In the genomic region with DNA sequence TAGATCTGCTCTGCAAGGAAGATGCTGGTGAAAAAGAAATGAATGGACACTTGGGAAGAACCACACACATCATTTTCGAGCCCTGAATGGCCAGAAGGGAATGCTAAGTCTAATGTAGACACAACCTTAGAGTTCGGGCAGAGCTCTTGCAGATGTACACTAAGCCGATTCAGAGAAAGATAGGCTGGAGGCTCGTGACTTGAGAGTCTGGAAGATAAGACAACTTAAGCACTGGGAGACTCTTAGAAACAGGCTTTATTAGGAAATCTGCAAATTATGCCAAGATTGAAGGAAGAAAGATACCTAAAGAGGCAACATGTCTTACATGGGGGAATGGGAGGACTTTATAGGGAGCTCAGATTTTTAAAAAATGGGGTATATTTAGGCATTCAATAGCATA, we compare ENCODE assay signal across 12 cellular contexts. TPM values are rescaled to one million over a fixed set of nuclear protein-coding genes. Genes with fewer than 3 reads are reported as not detected.
DNase-seq lines count a peak whose midpoint lies in the region; ATAC-seq and TF ChIP-seq lines count a peak whose summit lies in the region.
"Had no signal": no experiment of that assay in that cellular context is flagged by ENCODE, and none has a peak within 500 bp of the region (broad histone marks: within the 10 kb centered on the region; RNA-seq: fewer than 3 reads in every experiment).

No MANE protein-coding gene starts in this region.

- no peak overlapping the region for H3K4me3 ChIP-seq in WERI-Rb-1 (ENCODE audit: low read depth, low read length)
- no peak overlapping the region for H3K4me3 ChIP-seq in fibroblast of villous mesenchyme (ENCODE audit: low read depth, low read length)
- no peak overlapping the region for H3K4me3 ChIP-seq in mucosa of descending colon
- H3K4me3 ChIP-seq: BLaER1 treated with 17β-estradiol and CSF1 and Interleukin-3, amounts not matched to agents 10 nM and 100 nM had no signal

- no peaks in the 10 kb centered on the region for H3K27me3 ChIP-seq in WERI-Rb-1 (ENCODE audit: insufficient read depth, low read depth, severe bottlenecking)
- H3K27me3 ChIP-seq: BLaER1 treated with 17β-estradiol and CSF1 and Interleukin-3, amounts not matched to agents 10 nM and 100 nM had no signal

- peaks cover 8% of the 10 kb centered on the region for H3K4me1 Mint-ChIP-seq in activated naive CD8-positive, alpha-beta T cell (ENCODE audit: low read depth)
- H3K4me1 Mint-ChIP-seq in activated naive CD8-positive, alpha-beta T cell treated with anti-CD3 and anti-CD28 coated beads, Interleukin-2, amount 50 U/mL, for 24 hours = peaks cover 8% of the 10 kb centered on the region

- H3K36me3 ChIP-seq in WERI-Rb-1 = no peaks in the 10 kb centered on the region
- H3K36me3 ChIP-seq in mucosa of descending colon (ENCODE audit: low read depth) = no peaks in the 10 kb centered on the region
- H3K36me3 ChIP-seq: BLaER1 treated with 17β-estradiol and CSF1 and Interleukin-3, amounts not matched to agents 10 nM and 100 nM had no signal

- no peak for DNase-seq in activated naive CD8-positive, alpha-beta T cell treated with anti-CD3 and anti-CD28 coated beads, Interleukin-2, amount 50 U/mL, for 24 hours
- DNase-seq in WERI-Rb-1 (peak; percentile 35), fibroblast of villous mesenchyme (ENCODE audit: low read depth) (peak; percentile 78), amygdala (lab: John Stamatoyannopoulos, UW) (no peak), mucosa of descending colon (no peak)
- DNase-seq: ACHN; CD4-positive, CD25-positive, alpha-beta regulatory T cell; GF-D8 had no signal

- TF ChIP-seq CTCF in WERI-Rb-1 (IDR thresholded peaks at IDR 0.05; ENCODE audit: low read depth, low read length) (no peak), fibroblast of villous mesenchyme (IDR thresholded peaks at IDR 0.05; ENCODE audit: insufficient read depth, low read depth, low read length) (no peak), mucosa of descending colon (IDR thresholded peaks at IDR 0.05) (no peak)

- intact Hi-C loops in mucosa of descending colon (cut with DNase I, micrococcal nuclease) = no loop called here

- no peaks in the 10 kb centered on the region for H3K36me3 Mint-ChIP-seq in activated naive CD8-positive, alpha-beta T cell
- no peaks in the 10 kb centered on the region for H3K36me3 Mint-ChIP-seq in activated naive CD8-positive, alpha-beta T cell treated with anti-CD3 and anti-CD28 coated beads, Interleukin-2, amount 50 U/mL, for 24 hours (ENCODE audit: low read depth)
- H3K36me3 Mint-ChIP-seq: CD4-positive, CD25-positive, alpha-beta regulatory T cell had no signal

- ATAC-seq in activated naive CD8-positive, alpha-beta T cell treated with anti-CD3 and anti-CD28 coated beads, Interleukin-2, amount 50 U/mL, for 24 hours = no peak
- ATAC-seq in GM21390 (IDR thresholded peaks at IDR 0.05; ENCODE audit: unreplicated experiment) (no peak), mucosa of descending colon (no peak)

- H3K27me3 Mint-ChIP-seq in activated naive CD8-positive, alpha-beta T cell = no peaks in the 10 kb centered on the region
- no peaks in the 10 kb centered on the region for H3K27me3 Mint-ChIP-seq in activated naive CD8-positive, alpha-beta T cell treated with anti-CD3 and anti-CD28 coated beads, Interleukin-2, amount 50 U/mL, for 24 hours

- H3K4me3 Mint-ChIP-seq in activated naive CD8-positive, alpha-beta T cell = no peak overlapping the region
- H3K4me3 Mint-ChIP-seq in activated naive CD8-positive, alpha-beta T cell treated with anti-CD3 and anti-CD28 coated beads, Interleukin-2, amount 50 U/mL, for 24 hours = no peak overlapping the region
- H3K4me3 Mint-ChIP-seq: CD4-positive, CD25-positive, alpha-beta regulatory T cell had no signal

- H3K4me1 ChIP-seq in mucosa of descending colon (ENCODE audit: low read depth) = peaks cover 5% of the 10 kb centered on the region

- no peak overlapping the region for H3K27ac ChIP-seq in WERI-Rb-1
- H3K27ac ChIP-seq: BLaER1 treated with 17β-estradiol and CSF1 and Interleukin-3, amounts not matched to agents 10 nM and 100 nM had no signal

- H3K9me3 ChIP-seq in WERI-Rb-1 (ENCODE audit: severe bottlenecking) (no peaks in the 10 kb centered on the region), mucosa of descending colon (no peaks in the 10 kb centered on the region)
- H3K9me3 ChIP-seq: BLaER1 treated with 17β-estradiol and CSF1 and Interleukin-3, amounts not matched to agents 10 nM and 100 nM had no signal

- peak overlapping the region; percentile 1 for H3K27ac Mint-ChIP-seq in activated naive CD8-positive, alpha-beta T cell
- H3K27ac Mint-ChIP-seq in activated naive CD8-positive, alpha-beta T cell treated with anti-CD3 and anti-CD28 coated beads, Interleukin-2, amount 50 U/mL, for 24 hours = no peak overlapping the region
- H3K27ac Mint-ChIP-seq: CD4-positive, CD25-positive, alpha-beta regulatory T cell had no signal

- H3K9me3 Mint-ChIP-seq in activated naive CD8-positive, alpha-beta T cell (ENCODE audit: low read depth) = no peaks in the 10 kb centered on the region
- H3K9me3 Mint-ChIP-seq in activated naive CD8-positive, alpha-beta T cell treated with anti-CD3 and anti-CD28 coated beads, Interleukin-2, amount 50 U/mL, for 24 hours = no peaks in the 10 kb centered on the region
- H3K9me3 Mint-ChIP-seq: CD4-positive, CD25-positive, alpha-beta regulatory T cell had no signal

RNA-seq across cellular contexts. Expression of a gene that starts 13.5 kb away (rescaled TPM):
- total RNA-seq in fibroblast of villous mesenchyme (not detected in 2 replicates), mucosa of descending colon (not detected)
- total RNA-seq: A172; CD4-positive, CD25-positive, alpha-beta regulatory T cell had no signal

RNA-seq across cellular contexts. Expression of a gene that starts 15.3 kb away (rescaled TPM):
- total RNA-seq in fibroblast of villous mesenchyme (14.5 and 14.7 TPM in 2 replicates), mucosa of descending colon (10 to 100 TPM in 2 of 3 donors, 1 to 10 TPM in 1; 8.3 to 15.1 (median 10.8) TPM)

Comparison
In these comparisons a context has a peak if more than half of its experiments do, and no peak if none do; other contexts are left out.
1. DNase-seq: peak in WERI-Rb-1 (single experiment) and fibroblast of villous mesenchyme (single experiment); none in activated naive CD8-positive, alpha-beta T cell treated with anti-CD3 and anti-CD28 coated beads, Interleukin-2, amount 50 U/mL, for 24 hours (single experiment), amygdala (0 of 56) and mucosa of descending colon (0 of 3).